In the genomic region with DNA sequence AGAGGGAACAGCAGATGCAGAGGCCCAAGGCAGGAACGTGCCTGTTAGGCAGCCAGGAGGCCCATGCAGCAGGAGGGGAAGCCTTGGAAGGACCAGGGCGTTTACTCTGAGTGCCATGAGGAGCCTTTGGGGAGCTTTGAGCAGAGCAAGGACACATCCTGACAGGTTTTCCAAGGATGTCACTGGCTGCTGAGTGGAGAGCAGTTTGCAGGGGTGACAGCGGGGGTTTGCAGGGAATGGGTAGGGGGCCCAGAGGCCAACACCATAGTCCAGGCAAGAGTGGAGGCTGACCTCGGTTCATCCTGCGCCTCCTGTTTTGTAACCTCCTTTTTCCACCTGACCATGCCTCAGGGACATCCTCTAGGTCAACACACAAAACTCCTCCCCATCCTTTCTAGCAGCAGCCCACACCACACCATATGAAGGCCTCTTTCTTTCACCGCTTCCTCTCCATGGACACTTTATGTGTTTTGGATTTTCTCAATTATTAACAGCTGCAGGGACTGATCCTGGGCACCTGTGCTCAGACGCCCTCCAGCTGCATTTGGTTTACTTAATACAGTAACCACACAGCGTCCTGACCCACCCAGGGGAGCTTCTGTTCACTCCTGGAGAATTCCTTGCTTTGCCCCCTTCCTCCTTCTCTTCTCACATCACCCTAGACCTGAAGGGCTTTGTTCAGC, we compare ENCODE assay signal across 22 cellular contexts.
DNase-seq lines count a peak whose midpoint lies in the region; ATAC-seq and TF ChIP-seq lines count a peak whose summit lies in the region.
"Had no signal": no experiment of that assay in that cellular context is flagged by ENCODE, and none has a peak within 500 bp of the region (broad histone marks: within the 10 kb centered on the region; RNA-seq: fewer than 3 reads in every experiment).

No MANE protein-coding gene starts in this region.

- H3K27me3 ChIP-seq in esophagus muscularis mucosa, result peaks cover 0 to 4% (median 0%) of the 10 kb centered on the region in 4 donors
- no peaks in the 10 kb centered on the region for H3K27me3 ChIP-seq in upper lobe of right lung
- no peaks in the 10 kb centered on the region for H3K27me3 ChIP-seq in ascending aorta

- no peak for TF ChIP-seq CTCF in esophagus muscularis mucosa (IDR thresholded peaks at IDR 0.05)
- TF ChIP-seq CTCF in upper lobe of right lung (IDR thresholded peaks at IDR 0.05), result no peak
- no peak for TF ChIP-seq CTCF in mesothelial cell of epicardium (IDR thresholded peaks at IDR 0.05; ENCODE audit: unreplicated experiment)
- no peak for TF ChIP-seq CTCF in ascending aorta (IDR thresholded peaks at IDR 0.05)

- H3K4me3 ChIP-seq in esophagus muscularis mucosa (no peak overlapping the region), upper lobe of right lung (no peak overlapping the region), ascending aorta (no peak overlapping the region)

- H3K36me3 ChIP-seq in esophagus muscularis mucosa, result no peaks in the 10 kb centered on the region
- no peaks in the 10 kb centered on the region for H3K36me3 ChIP-seq in upper lobe of right lung
- H3K36me3 ChIP-seq in ascending aorta, result no peaks in the 10 kb centered on the region

- H3K27ac Mint-ChIP-seq in activated CD8-positive, alpha-beta memory T cell treated with anti-CD3 and anti-CD28 coated beads, Interleukin-2, amount 10 ng/mL, durations not matched to agents 7 days and 5 days, result no peak overlapping the region
- H3K27ac Mint-ChIP-seq in mesothelial cell of epicardium, result no peak overlapping the region
- H3K27ac Mint-ChIP-seq in stimulated activated naive CD8-positive, alpha-beta T cell treated with anti-CD3 and anti-CD28 coated beads, Interleukin-15, amount 100 ng/mL, for 72 hours, result no peak overlapping the region
- H3K27ac Mint-ChIP-seq: B cell; CD4-positive, CD25-positive, alpha-beta regulatory T cell had no signal

- TF ChIP-seq POLR2A in esophagus muscularis mucosa (IDR thresholded peaks at IDR 0.05; ENCODE audit: low read depth), result no peak

- H3K9me3 Mint-ChIP-seq in activated CD8-positive, alpha-beta memory T cell treated with anti-CD3 and anti-CD28 coated beads, Interleukin-2, amount 10 ng/mL, durations not matched to agents 7 days and 5 days (ENCODE audit: low read depth), result no peaks in the 10 kb centered on the region
- H3K9me3 Mint-ChIP-seq in mesothelial cell of epicardium, result no peaks in the 10 kb centered on the region
- H3K9me3 Mint-ChIP-seq in stimulated activated naive CD8-positive, alpha-beta T cell treated with anti-CD3 and anti-CD28 coated beads, Interleukin-15, amount 100 ng/mL, for 72 hours, result no peaks in the 10 kb centered on the region
- H3K9me3 Mint-ChIP-seq: CD4-positive, CD25-positive, alpha-beta regulatory T cell had no signal

- no peaks in the 10 kb centered on the region for H3K36me3 Mint-ChIP-seq in activated CD8-positive, alpha-beta memory T cell treated with anti-CD3 and anti-CD28 coated beads, Interleukin-2, amount 10 ng/mL, durations not matched to agents 7 days and 5 days
- no peaks in the 10 kb centered on the region for H3K36me3 Mint-ChIP-seq in mesothelial cell of epicardium
- H3K36me3 Mint-ChIP-seq: CD4-positive, CD25-positive, alpha-beta regulatory T cell had no signal

- H3K4me3 Mint-ChIP-seq in activated CD8-positive, alpha-beta memory T cell treated with anti-CD3 and anti-CD28 coated beads, Interleukin-2, amount 10 ng/mL, durations not matched to agents 7 days and 5 days, result no peak overlapping the region
- H3K4me3 Mint-ChIP-seq in mesothelial cell of epicardium, result no peak overlapping the region
- H3K4me3 Mint-ChIP-seq in stimulated activated naive CD8-positive, alpha-beta T cell treated with anti-CD3 and anti-CD28 coated beads, Interleukin-15, amount 100 ng/mL, for 72 hours, result no peak overlapping the region
- H3K4me3 Mint-ChIP-seq: B cell; CD4-positive, CD25-positive, alpha-beta regulatory T cell had no signal

- H3K27me3 Mint-ChIP-seq in activated CD8-positive, alpha-beta memory T cell treated with anti-CD3 and anti-CD28 coated beads, Interleukin-2, amount 10 ng/mL, durations not matched to agents 7 days and 5 days, result peaks cover 10% of the 10 kb centered on the region
- peaks cover 44% of the 10 kb centered on the region for H3K27me3 Mint-ChIP-seq in mesothelial cell of epicardium (ENCODE audit: low read depth)
- peaks cover 26% of the 10 kb centered on the region for H3K27me3 Mint-ChIP-seq in stimulated activated naive CD8-positive, alpha-beta T cell treated with anti-CD3 and anti-CD28 coated beads, Interleukin-15, amount 100 ng/mL, for 72 hours

- TF ChIP-seq EP300 in esophagus muscularis mucosa (IDR thresholded peaks at IDR 0.05), result no peak

- H3K4me1 ChIP-seq in esophagus muscularis mucosa (peaks cover 12 to 35% (median 26%) of the 10 kb centered on the region in 4 donors), upper lobe of right lung (peaks cover 2% of the 10 kb centered on the region), ascending aorta (no peaks in the 10 kb centered on the region)

- H3K9me3 ChIP-seq in esophagus muscularis mucosa, result no peaks in the 10 kb centered on the region
- no peaks in the 10 kb centered on the region for H3K9me3 ChIP-seq in upper lobe of right lung
- H3K9me3 ChIP-seq in ascending aorta, result no peaks in the 10 kb centered on the region
- H3K9me3 ChIP-seq: SK-N-SH had no signal

- ATAC-seq in activated CD8-positive, alpha-beta memory T cell treated with anti-CD3 and anti-CD28 coated beads, Interleukin-2, amount 10 ng/mL, durations not matched to agents 7 days and 5 days, result no peak
- no peak for ATAC-seq in upper lobe of right lung
- ATAC-seq in stimulated activated naive CD8-positive, alpha-beta T cell treated with anti-CD3 and anti-CD28 coated beads, Interleukin-15, amount 100 ng/mL, for 72 hours, result no peak
- ATAC-seq: PC-3 had no signal

- H3K27ac ChIP-seq in esophagus muscularis mucosa (replicated peaks in 1 of 4), result no peak overlapping the region
- no peak overlapping the region for H3K27ac ChIP-seq in upper lobe of right lung
- H3K27ac ChIP-seq in ascending aorta, result no peak overlapping the region

- intact Hi-C loops in esophagus muscularis mucosa (cut with DNase I), result no loop called here
- intact Hi-C loops in upper lobe of right lung (cut with DNase I), result no loop called here
- intact Hi-C loops in ascending aorta (cut with DNase I), result no loop called here

- H3K4me1 Mint-ChIP-seq in activated CD8-positive, alpha-beta memory T cell treated with anti-CD3 and anti-CD28 coated beads, Interleukin-2, amount 10 ng/mL, durations not matched to agents 7 days and 5 days, result peaks cover 26% of the 10 kb centered on the region
- H3K4me1 Mint-ChIP-seq in mesothelial cell of epicardium, result no peaks in the 10 kb centered on the region
- H3K4me1 Mint-ChIP-seq in stimulated activated naive CD8-positive, alpha-beta T cell treated with anti-CD3 and anti-CD28 coated beads, Interleukin-15, amount 100 ng/mL, for 72 hours, result peaks cover 9% of the 10 kb centered on the region
- H3K4me1 Mint-ChIP-seq: B cell had no signal

- DNase-seq in activated CD8-positive, alpha-beta memory T cell treated with anti-CD3 and anti-CD28 coated beads for 24 hours, result peak; percentile 32
- DNase-seq in activated CD8-positive, alpha-beta memory T cell treated with anti-CD3 and anti-CD28 coated beads, Interleukin-2, amount 10 ng/mL, durations not matched to agents 7 days and 5 days, result no peak
- peak; percentile 70 to 74 for DNase-seq in SHP77 (lab: John Stamatoyannopoulos, UW)
- DNase-seq in esophagus muscularis mucosa (ENCODE audit: extremely low spot score), result peak; percentile 62
- DNase-seq in upper lobe of right lung, result peak; percentile 30
- no peak for DNase-seq in mesothelial cell of epicardium (ENCODE audit: low spot score in 2 of 2, unreplicated experiment in 2 of 2)
- DNase-seq in stimulated activated naive CD8-positive, alpha-beta T cell treated with anti-CD3 and anti-CD28 coated beads, Interleukin-15, amount 100 ng/mL, for 72 hours, result no peak
- DNase-seq in ascending aorta (ENCODE audit: low spot score in 2 of 2), result no peak
- DNase-seq: CD4-positive, CD25-positive, alpha-beta regulatory T cell; COR-L47; DMS79; GOT3; HCEC 1CT; Karpas-422; MV-4-11; NCI-H1105 treated with DMSO at 0.1 percent for 48 hours; NCI-H2081; NCI-H774; PC-3; Right ventricle myocardium superior; SK-N-SH had no signal

- 81% methylated on average over 8 of the region's 8 CpGs for WGBS in esophagus muscularis mucosa

- CTCF ChIA-PET in activated CD8-positive, alpha-beta memory T cell treated with anti-CD3 and anti-CD28 coated beads, Interleukin-2, amount 10 ng/mL, durations not matched to agents 7 days and 5 days (lab: Charles Lee), result no interaction called here

Comparison
In these comparisons a context has a peak if more than half of its experiments do, and no peak if none do; other contexts are left out.
1. DNase-seq: peak in activated CD8-positive, alpha-beta memory T cell treated with anti-CD3 and anti-CD28 coated beads for 24 hours (single experiment), SHP77 (2 of 2), esophagus muscularis mucosa (single experiment) and upper lobe of right lung (single experiment); none in activated CD8-positive, alpha-beta memory T cell treated with anti-CD3 and anti-CD28 coated beads, Interleukin-2, amount 10 ng/mL, durations not matched to agents 7 days and 5 days (single experiment), mesothelial cell of epicardium (0 of 2), stimulated activated naive CD8-positive, alpha-beta T cell treated with anti-CD3 and anti-CD28 coated beads, Interleukin-15, amount 100 ng/mL, for 72 hours (0 of 2) and ascending aorta (0 of 2).